ENCODE assay signal across 1 cellular context in the genomic region with DNA sequence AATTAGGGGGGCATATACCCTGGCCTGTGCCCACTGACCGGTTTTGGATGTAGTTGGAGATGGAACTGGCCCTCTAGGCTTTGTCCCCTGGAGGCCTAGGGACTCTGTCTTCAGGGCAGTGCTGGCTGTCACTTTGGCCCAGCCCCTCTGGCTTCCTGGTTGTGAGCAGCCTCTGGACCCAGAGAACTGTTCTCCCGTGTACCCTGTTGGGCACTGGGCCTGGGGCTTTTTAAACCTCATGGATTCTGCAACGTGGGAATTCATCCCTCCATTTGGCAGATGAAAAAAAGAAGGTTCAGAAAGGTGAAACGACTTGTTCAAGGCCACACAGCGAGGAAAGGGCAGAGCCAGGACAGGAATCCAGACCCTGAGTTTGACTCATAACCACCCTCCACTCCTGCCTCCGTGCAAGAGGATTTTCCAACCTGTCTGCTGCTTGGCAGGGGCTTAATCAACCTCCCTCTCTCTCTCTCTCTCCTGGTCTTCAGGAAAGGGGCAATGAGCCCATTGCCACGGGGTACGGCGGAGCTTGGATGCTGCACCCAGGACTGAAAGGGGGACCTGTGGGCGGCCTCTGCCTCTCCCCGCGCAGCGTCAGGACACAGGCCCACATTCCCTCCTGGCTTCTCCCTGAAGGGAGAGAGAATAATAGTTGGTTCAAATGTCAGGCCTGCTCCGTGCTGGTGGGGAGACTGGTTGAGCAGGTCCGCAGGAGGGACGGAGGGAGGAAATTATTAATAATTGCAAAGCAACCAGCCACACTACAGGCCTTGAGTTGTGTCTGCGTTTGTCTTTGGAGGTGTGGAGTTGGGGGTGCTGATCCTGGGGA.
TF ChIP-seq lines count a peak whose summit lies in the region.

No MANE protein-coding gene starts in this region.

TF ChIP-seq in GM23338, 12 proteins besides CTCF, POLR2A, EP300 and RAD21 (continued from another document):
- TF ChIP-seq, protein P1, sequence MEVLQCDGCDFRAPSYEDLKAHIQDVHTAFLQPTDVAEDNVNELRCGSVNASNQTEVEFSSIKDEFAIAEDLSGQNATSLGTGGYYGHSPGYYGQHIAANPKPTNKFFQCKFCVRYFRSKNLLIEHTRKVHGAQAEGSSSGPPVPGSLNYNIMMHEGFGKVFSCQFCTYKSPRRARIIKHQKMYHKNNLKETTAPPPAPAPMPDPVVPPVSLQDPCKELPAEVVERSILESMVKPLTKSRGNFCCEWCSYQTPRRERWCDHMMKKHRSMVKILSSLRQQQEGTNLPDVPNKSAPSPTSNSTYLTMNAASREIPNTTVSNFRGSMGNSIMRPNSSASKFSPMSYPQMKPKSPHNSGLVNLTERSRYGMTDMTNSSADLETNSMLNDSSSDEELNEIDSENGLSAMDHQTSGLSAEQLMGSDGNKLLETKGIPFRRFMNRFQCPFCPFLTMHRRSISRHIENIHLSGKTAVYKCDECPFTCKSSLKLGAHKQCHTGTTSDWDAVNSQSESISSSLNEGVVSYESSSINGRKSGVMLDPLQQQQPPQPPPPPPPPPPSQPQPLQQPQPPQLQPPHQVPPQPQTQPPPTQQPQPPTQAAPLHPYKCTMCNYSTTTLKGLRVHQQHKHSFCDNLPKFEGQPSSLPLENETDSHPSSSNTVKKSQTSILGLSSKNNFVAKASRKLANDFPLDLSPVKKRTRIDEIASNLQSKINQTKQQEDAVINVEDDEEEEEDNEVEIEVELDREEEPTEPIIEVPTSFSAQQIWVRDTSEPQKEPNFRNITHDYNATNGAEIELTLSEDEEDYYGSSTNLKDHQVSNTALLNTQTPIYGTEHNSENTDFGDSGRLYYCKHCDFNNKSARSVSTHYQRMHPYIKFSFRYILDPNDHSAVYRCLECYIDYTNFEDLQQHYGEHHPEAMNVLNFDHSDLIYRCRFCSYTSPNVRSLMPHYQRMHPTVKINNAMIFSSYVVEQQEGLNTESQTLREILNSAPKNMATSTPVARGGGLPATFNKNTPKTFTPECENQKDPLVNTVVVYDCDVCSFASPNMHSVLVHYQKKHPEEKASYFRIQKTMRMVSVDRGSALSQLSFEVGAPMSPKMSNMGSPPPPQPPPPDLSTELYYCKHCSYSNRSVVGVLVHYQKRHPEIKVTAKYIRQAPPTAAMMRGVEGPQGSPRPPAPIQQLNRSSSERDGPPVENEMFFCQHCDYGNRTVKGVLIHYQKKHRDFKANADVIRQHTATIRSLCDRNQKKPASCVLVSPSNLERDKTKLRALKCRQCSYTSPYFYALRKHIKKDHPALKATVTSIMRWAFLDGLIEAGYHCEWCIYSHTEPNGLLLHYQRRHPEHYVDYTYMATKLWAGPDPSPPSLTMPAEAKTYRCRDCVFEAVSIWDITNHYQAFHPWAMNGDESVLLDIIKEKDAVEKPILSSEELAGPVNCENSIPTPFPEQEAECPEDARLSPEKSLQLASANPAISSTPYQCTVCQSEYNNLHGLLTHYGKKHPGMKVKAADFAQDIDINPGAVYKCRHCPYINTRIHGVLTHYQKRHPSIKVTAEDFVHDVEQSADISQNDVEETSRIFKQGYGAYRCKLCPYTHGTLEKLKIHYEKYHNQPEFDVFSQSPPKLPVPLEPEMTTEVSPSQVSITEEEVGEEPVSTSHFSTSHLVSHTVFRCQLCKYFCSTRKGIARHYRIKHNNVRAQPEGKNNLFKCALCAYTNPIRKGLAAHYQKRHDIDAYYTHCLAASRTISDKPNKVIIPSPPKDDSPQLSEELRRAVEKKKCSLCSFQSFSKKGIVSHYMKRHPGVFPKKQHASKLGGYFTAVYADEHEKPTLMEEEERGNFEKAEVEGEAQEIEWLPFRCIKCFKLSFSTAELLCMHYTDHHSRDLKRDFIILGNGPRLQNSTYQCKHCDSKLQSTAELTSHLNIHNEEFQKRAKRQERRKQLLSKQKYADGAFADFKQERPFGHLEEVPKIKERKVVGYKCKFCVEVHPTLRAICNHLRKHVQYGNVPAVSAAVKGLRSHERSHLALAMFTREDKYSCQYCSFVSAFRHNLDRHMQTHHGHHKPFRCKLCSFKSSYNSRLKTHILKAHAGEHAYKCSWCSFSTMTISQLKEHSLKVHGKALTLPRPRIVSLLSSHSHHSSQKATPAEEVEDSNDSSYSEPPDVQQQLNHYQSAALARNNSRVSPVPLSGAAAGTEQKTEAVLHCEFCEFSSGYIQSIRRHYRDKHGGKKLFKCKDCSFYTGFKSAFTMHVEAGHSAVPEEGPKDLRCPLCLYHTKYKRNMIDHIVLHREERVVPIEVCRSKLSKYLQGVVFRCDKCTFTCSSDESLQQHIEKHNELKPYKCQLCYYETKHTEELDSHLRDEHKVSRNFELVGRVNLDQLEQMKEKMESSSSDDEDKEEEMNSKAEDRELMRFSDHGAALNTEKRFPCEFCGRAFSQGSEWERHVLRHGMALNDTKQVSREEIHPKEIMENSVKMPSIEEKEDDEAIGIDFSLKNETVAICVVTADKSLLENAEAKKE (CRISPR knock-in tag; IDR thresholded peaks at IDR 0.05) = no peak
